Comparison of ENCODE assay signal across 8 cellular contexts in genomic region chr7:128166603-128167315, GRCh38.
DNase-seq lines count a peak whose midpoint lies in the region; ATAC-seq and TF ChIP-seq lines count a peak whose summit lies in the region.

No MANE protein-coding gene starts in this region.

- H3K4me1 ChIP-seq in mucosa of descending colon (ENCODE audit: low read depth) (peaks cover 19% of the 10 kb centered on the region), vagina (peaks cover 27% of the 10 kb centered on the region)

- peaks cover 10% of the 10 kb centered on the region for H3K27me3 ChIP-seq in vagina

- peak overlapping the region; percentile 69 for H3K4me3 ChIP-seq in coronary artery
- no peak overlapping the region for H3K4me3 ChIP-seq in mucosa of descending colon
- H3K4me3 ChIP-seq in vagina: peak overlapping the region; percentile 38 to 39

- peak; percentile 12 for ATAC-seq in mucosa of descending colon
- ATAC-seq in HG03159 (IDR thresholded peaks at IDR 0.05; ENCODE audit: unreplicated experiment): no peak
- no peak for ATAC-seq in GM21390 (IDR thresholded peaks at IDR 0.05; ENCODE audit: unreplicated experiment)

- no peaks in the 10 kb centered on the region for H3K9me3 ChIP-seq in mucosa of descending colon
- H3K9me3 ChIP-seq in vagina: no peaks in the 10 kb centered on the region

- TF ChIP-seq POLR2A in vagina (IDR thresholded peaks at IDR 0.05): no peak

- TF ChIP-seq CTCF in coronary artery (IDR thresholded peaks at IDR 0.05) (no peak), mucosa of descending colon (IDR thresholded peaks at IDR 0.05) (no peak), vagina (IDR thresholded peaks at IDR 0.05) (no peak)

- intact Hi-C loops in mucosa of descending colon (cut with DNase I, micrococcal nuclease): no loop called here
- intact Hi-C loops in vagina (cut with DNase I): no loop called here

- H3K27ac ChIP-seq in coronary artery (no peak overlapping the region), vagina (no peak overlapping the region)

- DNase-seq in EH (ENCODE audit: low read depth) (peak; percentile 22), NCI-H2171 (lab: John Stamatoyannopoulos, UW) (peak; percentile 45), coronary artery (ENCODE audit: low spot score) (no peak), mucosa of descending colon (no peak), vagina (ENCODE audit: extremely low spot score in 2 of 2) (no peak), HuH-7.5 (ENCODE audit: low spot score) (no peak)

- H3K36me3 ChIP-seq in mucosa of descending colon (ENCODE audit: low read depth) (no peaks in the 10 kb centered on the region), vagina (no peaks in the 10 kb centered on the region)

Comparison
In these comparisons a context has a peak if more than half of its experiments do, and no peak if none do; other contexts are left out.
1. DNase-seq: peak in EH (single experiment) and NCI-H2171 (single experiment); none in coronary artery (single experiment), mucosa of descending colon (0 of 3), vagina (0 of 2) and HuH-7.5 (single experiment).